Comparison of ENCODE assay signal across 20 cellular contexts in the genomic region with DNA sequence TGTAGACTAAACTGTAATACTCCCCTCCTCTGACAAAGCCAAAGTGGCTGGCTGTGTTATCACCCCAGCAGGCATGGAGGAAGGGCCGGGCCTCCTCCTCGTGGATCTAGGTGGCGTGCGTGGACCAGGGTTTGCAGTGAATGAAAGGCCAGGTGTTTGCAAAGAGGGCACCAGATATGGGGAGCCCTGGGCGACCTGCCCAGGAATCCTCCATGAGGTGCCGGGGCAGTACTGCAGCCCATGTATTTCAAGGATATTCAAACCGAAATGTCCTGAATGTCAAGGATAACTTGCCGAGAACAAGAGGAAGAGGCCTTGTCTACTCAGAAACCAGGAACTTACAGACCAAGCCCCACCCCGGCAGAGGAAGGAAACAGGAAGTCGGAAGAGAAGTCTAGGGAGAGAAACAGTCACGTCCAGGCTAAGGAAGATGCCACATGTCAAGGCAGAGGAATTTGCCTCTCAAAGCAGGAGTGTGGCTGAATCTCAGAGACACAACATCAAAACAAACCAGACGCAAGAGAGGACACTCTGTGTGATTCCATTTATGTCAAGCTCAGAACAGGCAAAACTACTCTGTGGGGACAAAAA. TPM values are rescaled to one million over a fixed set of nuclear protein-coding genes. Genes with fewer than 3 reads are reported as not detected.
DNase-seq lines count a peak whose midpoint lies in the region; ATAC-seq and TF ChIP-seq lines count a peak whose summit lies in the region.
"Had no signal": no experiment of that assay in that cellular context is flagged by ENCODE, and none has a peak within 500 bp of the region (broad histone marks: within the 10 kb centered on the region; RNA-seq: fewer than 3 reads in every experiment).

No MANE protein-coding gene starts in this region.

- H3K4me3 ChIP-seq in BLaER1 treated with 17β-estradiol and CSF1 and Interleukin-3, amounts not matched to agents 10 nM and 100 nM = no peak overlapping the region
- H3K4me3 ChIP-seq in right cardiac atrium (ENCODE audit: low read length) = no peak overlapping the region
- H3K4me3 ChIP-seq: breast epithelium, dorsolateral prefrontal cortex, esophagus squamous epithelium had no signal

- ATAC-seq in right cardiac atrium (no peak), GM21447 (IDR thresholded peaks at IDR 0.05; ENCODE audit: unreplicated experiment) (no peak), GM18505 (IDR thresholded peaks at IDR 0.05; ENCODE audit: unreplicated experiment) (no peak)
- ATAC-seq: activated naive CD8-positive, alpha-beta T cell treated with anti-CD3 and anti-CD28 coated beads, Interleukin-2, amount 50 U/mL, for 24 hours; natural killer cell; stimulated activated naive B cell treated with anti-CD40 and anti-IgM and Interleukin-4, amounts not matched to agents 10 μg/mL and 1 μg/mL and 100 μg/mL, for 72 hours had no signal

- peaks cover 32 to 49% (median 40%) of the 10 kb centered on the region in 10 experiments for H3K4me1 ChIP-seq in BLaER1 treated with 17β-estradiol and CSF1 and Interleukin-3, amounts not matched to agents 10 nM and 100 nM
- H3K4me1 ChIP-seq in right cardiac atrium (ENCODE audit: control insufficient read depth, insufficient read depth, low read length) = no peaks in the 10 kb centered on the region
- H3K4me1 ChIP-seq: breast epithelium had no signal

- TF ChIP-seq CTCF in RWPE1 (conservative IDR thresholded peaks at IDR 0.05; ENCODE audit: low read depth) = no peak

- WGBS in right cardiac atrium = 62% methylated on average over 12 of the region's 12 CpGs

- H3K36me3 ChIP-seq in BLaER1 treated with 17β-estradiol and CSF1 and Interleukin-3, amounts not matched to agents 10 nM and 100 nM = no peaks in the 10 kb centered on the region
- H3K36me3 ChIP-seq: breast epithelium, esophagus squamous epithelium had no signal

- DNase-seq in EH (ENCODE audit: low read depth) (peak; percentile 18), RWPE1 (ENCODE audit: low spot score) (no peak), right cardiac atrium (peak in 2 of 3 donors; percentile 36 to 55), T-helper 9 cell (no peak), NCI-H774 (lab: John Stamatoyannopoulos, UW) (no peak)
- DNase-seq: activated CD4-positive, alpha-beta T cell treated with anti-CD3 and anti-CD28 coated beads for 4 hours; activated naive CD8-positive, alpha-beta T cell treated with anti-CD3 and anti-CD28 coated beads, Interleukin-2, amount 50 U/mL, for 24 hours; activated T-cell treated with anti-CD3 and anti-CD28 coated beads, Interleukin-2, amount 50 U/mL, for 1 hour; AML-193; dorsolateral prefrontal cortex; esophagus squamous epithelium; GOT3; mammary epithelial cell; natural killer cell; stimulated activated naive B cell treated with anti-CD40 and anti-IgM and Interleukin-4, amounts not matched to agents 10 μg/mL and 1 μg/mL and 100 μg/mL, for 72 hours had no signal

- H3K4me2 ChIP-seq in BLaER1 treated with 17β-estradiol and CSF1 and Interleukin-3, amounts not matched to agents 10 nM and 100 nM = peak overlapping the region; percentile 74 to 90 (median 84)

- no peaks in the 10 kb centered on the region for H3K9me3 ChIP-seq in BLaER1 treated with 17β-estradiol and CSF1 and Interleukin-3, amounts not matched to agents 10 nM and 100 nM (replicated peaks in 1 of 11)
- no peaks in the 10 kb centered on the region for H3K9me3 ChIP-seq in right cardiac atrium (ENCODE audit: control insufficient read depth, low read length)
- H3K9me3 ChIP-seq: breast epithelium, esophagus squamous epithelium had no signal

- peak overlapping the region in 10 of 11 experiments; percentile 11 to 62 (median 37); a peak in 14 of 22 replicates for H3K27ac ChIP-seq in BLaER1 treated with 17β-estradiol and CSF1 and Interleukin-3, amounts not matched to agents 10 nM and 100 nM
- peak overlapping the region; percentile 19; the same call in 1 of the 2 replicates for H3K27ac ChIP-seq in RWPE1
- H3K27ac ChIP-seq in right cardiac atrium (ENCODE audit: low read length) = no peak overlapping the region
- H3K27ac ChIP-seq: breast epithelium, dorsolateral prefrontal cortex, esophagus squamous epithelium had no signal

- peak overlapping the region in 2 of 11 experiments; percentile 20 to 39; a peak in 1 of 22 replicates for H3K9ac ChIP-seq in BLaER1 treated with 17β-estradiol and CSF1 and Interleukin-3, amounts not matched to agents 10 nM and 100 nM

- CTCF ChIA-PET in RWPE1 (lab: Yijun Ruan, JAX) = no interaction called here

- POLR2A ChIA-PET in RWPE1 (lab: Yijun Ruan, JAX; ENCODE audit: low non-redundant PET) = no interaction called here

- 0 out of 22 replicates have a peak, but pooled peaks cover 0 to 6% (median 0%) of the 10 kb centered on the region in 11 experiments for H4K20me1 ChIP-seq in BLaER1 treated with 17β-estradiol and CSF1 and Interleukin-3, amounts not matched to agents 10 nM and 100 nM

- H3K27me3 ChIP-seq in BLaER1 treated with 17β-estradiol and CSF1 and Interleukin-3, amounts not matched to agents 10 nM and 100 nM = peaks cover 0 to 11% (median 0%) of the 10 kb centered on the region in 11 experiments; a peak in 4 of 22 replicates
- H3K27me3 ChIP-seq in right cardiac atrium (ENCODE audit: control insufficient read depth, insufficient read depth) = no peaks in the 10 kb centered on the region
- H3K27me3 ChIP-seq: breast epithelium, dorsolateral prefrontal cortex had no signal

- TF ChIP-seq POLR2A in GM18505 (IDR thresholded peaks at IDR 0.05; ENCODE audit: borderline replicate concordance, extremely low read depth, insufficient read depth, insufficient read length) = no peak

- intact Hi-C loops in right cardiac atrium (cut with DNase I) = no loop called here

RNA-seq across cellular contexts. Expression of gene OSGIN1, which starts 13.7 kb away (rescaled TPM):
- total RNA-seq in right cardiac atrium = 1 to 10 TPM; 2.4 to 6.8 (median 3.8) TPM
- polyA plus RNA-seq in right cardiac atrium = 3.6 TPM

RNA-seq across cellular contexts. Expression of gene NECAB2, which starts 28.7 kb away (rescaled TPM):
- total RNA-seq in right cardiac atrium = 1 to 10 TPM in 2 of 4 donors, under 1 TPM in 2; 0.28 to 1.8 (median 1.4) TPM
- 1.7 TPM for polyA plus RNA-seq in right cardiac atrium
- total RNA-seq: esophagus squamous epithelium; T-helper 2 cell treated with Interferon-gamma antibody and Interleukin-4, amounts not matched to agents 100 ng/mL and 5 ng/mL, for 36 hours had no signal

RNA-seq across cellular contexts. Expression of gene MLYCD, which starts 40.4 kb away (rescaled TPM):
- 10 to 100 TPM; 24.1 to 34.5 (median 29.1) TPM for total RNA-seq in right cardiac atrium
- polyA plus RNA-seq in right cardiac atrium = 27.4 TPM

Comparison
In these comparisons a context has a peak if more than half of its experiments do, and no peak if none do; other contexts are left out.
1. DNase-seq: peak in EH (single experiment) and right cardiac atrium (2 of 3); none in RWPE1 (single experiment), T-helper 9 cell (single experiment) and NCI-H774 (single experiment).